In genomic region chr3:111915905-111916304, GRCh38 we compare ENCODE assay signal across 1 cellular context.
TF ChIP-seq lines count a peak whose summit lies in the region.

No MANE protein-coding gene starts in this region.

TF ChIP-seq in A549, 52 proteins besides CTCF, POLR2A, EP300 and RAD21:
- TF ChIP-seq BCL3 (IDR thresholded peaks at IDR 0.05): no peak
- TF ChIP-seq EHMT2 (IDR thresholded peaks at IDR 0.05; ENCODE audit: low read depth): no peak
- TF ChIP-seq HOXB13 (CRISPR knock-in tag; IDR thresholded peaks at IDR 0.05; ENCODE audit: low read depth): no peak
- no peak for TF ChIP-seq TFCP2L1 (CRISPR knock-in tag; IDR thresholded peaks at IDR 0.05)
- no peak for TF ChIP-seq BHLHE40 (IDR thresholded peaks at IDR 0.05; ENCODE audit: low read depth, low read length)
- TF ChIP-seq EHF (CRISPR knock-in tag; IDR thresholded peaks at IDR 0.05): no peak
- no peak for TF ChIP-seq PBX3 (IDR thresholded peaks at IDR 0.05)
- no peak for TF ChIP-seq NR3C1 (IDR thresholded peaks at IDR 0.05)
- no peak for TF ChIP-seq RNF2 (IDR thresholded peaks at IDR 0.05; ENCODE audit: borderline replicate concordance, low read depth)
- no peak for TF ChIP-seq ESRRA (IDR thresholded peaks at IDR 0.05; ENCODE audit: borderline replicate concordance, low read length)
- no peak for TF ChIP-seq ZNF302 (CRISPR knock-in tag; IDR thresholded peaks at IDR 0.05)
- TF ChIP-seq JUN (IDR thresholded peaks at IDR 0.05): no peak
- no peak for TF ChIP-seq HES2 (IDR thresholded peaks at IDR 0.05)
- TF ChIP-seq FOXS1 (CRISPR knock-in tag; IDR thresholded peaks at IDR 0.05): no peak
- no peak for TF ChIP-seq JUNB (IDR thresholded peaks at IDR 0.05)
- TF ChIP-seq SMC3 (IDR thresholded peaks at IDR 0.05): no peak
- TF ChIP-seq CBX8 (IDR thresholded peaks at IDR 0.05): no peak
